In the genomic region with DNA sequence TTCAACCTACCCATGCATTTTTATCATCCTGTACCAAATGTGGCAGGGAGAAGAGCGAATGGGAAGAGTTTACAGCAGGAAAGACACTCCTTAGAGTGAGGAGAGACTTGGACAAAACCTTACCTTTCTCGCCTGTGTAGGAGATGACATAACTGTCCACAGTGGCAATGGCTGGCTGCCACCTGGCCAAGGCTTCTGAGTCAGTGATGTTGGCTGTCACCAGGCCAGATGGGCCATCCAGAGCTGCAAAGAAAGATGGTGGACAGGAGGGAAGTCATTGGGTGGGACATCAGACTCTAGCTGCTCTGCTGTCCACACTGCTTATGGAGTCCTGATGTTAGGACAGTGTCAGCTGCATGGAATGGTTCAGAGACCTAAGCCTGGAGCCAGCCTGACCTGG, we compare ENCODE assay signal across 14 cellular contexts.
"Had no signal": no experiment of that assay in that cellular context is flagged by ENCODE, and none has a peak within 500 bp of the region (broad histone marks: within the 10 kb centered on the region; RNA-seq: fewer than 3 reads in every experiment).

No MANE protein-coding gene starts in this region.

- H3K4me3 Mint-ChIP-seq: activated CD4-positive, alpha-beta memory T cell treated with anti-CD3 and anti-CD28 coated beads, Interleukin-2, amount 10 ng/mL, durations not matched to agents 7 days and 5 days; memory B cell; nephron progenitor cell had no signal

- H3K27ac ChIP-seq: ovary, tibial nerve had no signal

- H3K9me3 ChIP-seq: heart left ventricle, ovary, tibial nerve had no signal

- H3K36me3 ChIP-seq: ovary, tibial nerve had no signal

- DNase-seq: activated CD4-positive, alpha-beta memory T cell treated with anti-CD3 and anti-CD28 coated beads, Interleukin-2, amount 10 ng/mL, durations not matched to agents 7 days and 5 days; activated CD4-positive, alpha-beta T cell treated with anti-CD3 and anti-CD28 coated beads for 1 hour; activated naive CD4-positive, alpha-beta T cell treated with Interleukin-2 at 50 U/mL for 16 hours; cerebellar nuclear complex; dermis blood vessel endothelial cell; foreskin keratinocyte; heart left ventricle; nephron progenitor cell; ovary; stimulated activated CD4-positive, alpha-beta T cell treated with anti-CD3 and anti-CD28 coated beads, Interleukin-15, amount 100 ng/mL, for 24 hours; stimulated activated CD4-positive, alpha-beta T cell treated with anti-CD3 and anti-CD28 coated beads, Interleukin-4, amount 100 ng/mL, for 24 hours; T-helper 9 cell had no signal

- H3K27ac Mint-ChIP-seq: activated CD4-positive, alpha-beta memory T cell treated with anti-CD3 and anti-CD28 coated beads, Interleukin-2, amount 10 ng/mL, durations not matched to agents 7 days and 5 days; memory B cell; nephron progenitor cell had no signal

- H3K4me3 ChIP-seq: heart left ventricle, ovary, tibial nerve had no signal

- H3K27me3 ChIP-seq: foreskin keratinocyte, ovary, tibial nerve had no signal

- ATAC-seq: foreskin keratinocyte, heart left ventricle had no signal

- H3K9me3 Mint-ChIP-seq: activated CD4-positive, alpha-beta memory T cell treated with anti-CD3 and anti-CD28 coated beads, Interleukin-2, amount 10 ng/mL, durations not matched to agents 7 days and 5 days; memory B cell; nephron progenitor cell had no signal
